Comparison of ENCODE assay signal across 1 cellular context in the genomic region with DNA sequence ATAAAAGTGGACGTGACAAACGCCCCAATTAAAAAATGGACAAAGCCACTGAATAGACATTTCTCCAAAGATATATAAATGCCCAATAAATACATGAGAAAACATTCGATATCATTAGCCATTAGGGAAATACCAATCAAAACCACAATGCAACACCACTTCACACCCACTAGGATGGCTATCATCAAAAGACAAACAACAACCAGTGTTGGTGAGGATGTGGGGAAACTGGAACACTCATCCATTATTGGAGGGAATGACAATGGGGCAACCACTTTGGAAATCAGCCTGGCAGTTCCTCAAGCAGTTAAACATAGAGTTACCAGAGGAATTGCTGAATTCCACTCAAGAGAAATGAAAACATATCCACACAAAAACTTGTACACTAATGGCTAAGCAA.
TF ChIP-seq lines count a peak whose summit lies in the region.

No MANE protein-coding gene starts in this region.

TF ChIP-seq in K562, 482 proteins besides CTCF, POLR2A, EP300 and RAD21 (continued from another document):
- TF ChIP-seq, protein P1, sequence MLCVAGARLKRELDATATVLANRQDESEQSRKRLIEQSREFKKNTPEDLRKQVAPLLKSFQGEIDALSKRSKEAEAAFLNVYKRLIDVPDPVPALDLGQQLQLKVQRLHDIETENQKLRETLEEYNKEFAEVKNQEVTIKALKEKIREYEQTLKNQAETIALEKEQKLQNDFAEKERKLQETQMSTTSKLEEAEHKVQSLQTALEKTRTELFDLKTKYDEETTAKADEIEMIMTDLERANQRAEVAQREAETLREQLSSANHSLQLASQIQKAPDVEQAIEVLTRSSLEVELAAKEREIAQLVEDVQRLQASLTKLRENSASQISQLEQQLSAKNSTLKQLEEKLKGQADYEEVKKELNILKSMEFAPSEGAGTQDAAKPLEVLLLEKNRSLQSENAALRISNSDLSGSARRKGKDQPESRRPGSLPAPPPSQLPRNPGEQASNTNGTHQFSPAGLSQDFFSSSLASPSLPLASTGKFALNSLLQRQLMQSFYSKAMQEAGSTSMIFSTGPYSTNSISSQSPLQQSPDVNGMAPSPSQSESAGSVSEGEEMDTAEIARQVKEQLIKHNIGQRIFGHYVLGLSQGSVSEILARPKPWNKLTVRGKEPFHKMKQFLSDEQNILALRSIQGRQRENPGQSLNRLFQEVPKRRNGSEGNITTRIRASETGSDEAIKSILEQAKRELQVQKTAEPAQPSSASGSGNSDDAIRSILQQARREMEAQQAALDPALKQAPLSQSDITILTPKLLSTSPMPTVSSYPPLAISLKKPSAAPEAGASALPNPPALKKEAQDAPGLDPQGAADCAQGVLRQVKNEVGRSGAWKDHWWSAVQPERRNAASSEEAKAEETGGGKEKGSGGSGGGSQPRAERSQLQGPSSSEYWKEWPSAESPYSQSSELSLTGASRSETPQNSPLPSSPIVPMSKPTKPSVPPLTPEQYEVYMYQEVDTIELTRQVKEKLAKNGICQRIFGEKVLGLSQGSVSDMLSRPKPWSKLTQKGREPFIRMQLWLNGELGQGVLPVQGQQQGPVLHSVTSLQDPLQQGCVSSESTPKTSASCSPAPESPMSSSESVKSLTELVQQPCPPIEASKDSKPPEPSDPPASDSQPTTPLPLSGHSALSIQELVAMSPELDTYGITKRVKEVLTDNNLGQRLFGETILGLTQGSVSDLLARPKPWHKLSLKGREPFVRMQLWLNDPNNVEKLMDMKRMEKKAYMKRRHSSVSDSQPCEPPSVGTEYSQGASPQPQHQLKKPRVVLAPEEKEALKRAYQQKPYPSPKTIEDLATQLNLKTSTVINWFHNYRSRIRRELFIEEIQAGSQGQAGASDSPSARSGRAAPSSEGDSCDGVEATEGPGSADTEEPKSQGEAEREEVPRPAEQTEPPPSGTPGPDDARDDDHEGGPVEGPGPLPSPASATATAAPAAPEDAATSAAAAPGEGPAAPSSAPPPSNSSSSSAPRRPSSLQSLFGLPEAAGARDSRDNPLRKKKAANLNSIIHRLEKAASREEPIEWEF (CRISPR knock-in tag; IDR thresholded peaks at IDR 0.05), result no peak
- TF ChIP-seq RBM25 (IDR thresholded peaks at IDR 0.05; ENCODE audit: low read depth, low read length, severe bottlenecking) (peak; percentile 9), L3MBTL2 (IDR thresholded peaks at IDR 0.05) (no peak)
